In genomic region chr18:46174317-46175039, GRCh38 we compare ENCODE assay signal across 8 cellular contexts.
DNase-seq lines count a peak whose midpoint lies in the region; ATAC-seq and TF ChIP-seq lines count a peak whose summit lies in the region.

No MANE protein-coding gene starts in this region.

- peak overlapping the region; percentile 84 to 87 for H3K27ac ChIP-seq in uterus

- H3K4me3 ChIP-seq in fibroblast of the aortic adventitia (ENCODE audit: low read depth, low read length) (peak overlapping the region; percentile 74), neuron (ENCODE audit: low read length) (peak overlapping the region; percentile 63), uterus (peak overlapping the region; percentile 87 to 97)

- TF ChIP-seq CTCF in GM12873 (IDR thresholded peaks at IDR 0.05; ENCODE audit: insufficient read depth, low read depth, low read length, missing control alignments), result peak; percentile 19
- TF ChIP-seq CTCF in fibroblast of the aortic adventitia (IDR thresholded peaks at IDR 0.05; ENCODE audit: insufficient read depth, low read length), result peak; percentile 13
- no peak for TF ChIP-seq CTCF in uterus (IDR thresholded peaks at IDR 0.05)

- DNase-seq in NOMO-1 treated with DMSO at 0.1 percent for 48 hours (lab: John Stamatoyannopoulos, UW; ENCODE audit: unreplicated experiment) (peak; percentile 48), fibroblast of the aortic adventitia (ENCODE audit: low read depth) (peak; percentile 25), uterus (peak in 1 of 2 donors; percentile 17), NCI-H774 (lab: John Stamatoyannopoulos, UW) (no peak)
- peak; percentile 14 for DNase-seq in activated T-helper 1 cell treated with anti-CD3 and anti-CD28 coated beads, Interleukin-2, amount 50 U/mL, for 16 hours (ENCODE audit: low read depth in 1 of 2, low spot score in 1 of 2)

- peak; percentile 32 for ATAC-seq in HG02759 (IDR thresholded peaks at IDR 0.05; ENCODE audit: unreplicated experiment)

- TF ChIP-seq POLR2A in uterus (IDR thresholded peaks at IDR 0.05), result no peak

- H3K27me3 ChIP-seq in neuron (ENCODE audit: insufficient read depth, low read length) (no peaks in the 10 kb centered on the region), uterus (no peaks in the 10 kb centered on the region)

- H3K9me3 ChIP-seq in neuron (ENCODE audit: low read length) (no peaks in the 10 kb centered on the region), uterus (no peaks in the 10 kb centered on the region)

- H3K36me3 ChIP-seq in neuron (ENCODE audit: insufficient read depth, low read length) (no peaks in the 10 kb centered on the region), uterus (no peaks in the 10 kb centered on the region)

- H3K4me1 ChIP-seq in neuron (ENCODE audit: insufficient read depth, low read length) (peaks cover 7% of the 10 kb centered on the region), uterus (no peaks in the 10 kb centered on the region)

- H2AFZ ChIP-seq in neuron (ENCODE audit: low read depth, low read length), result peak overlapping the region; percentile 81

- intact Hi-C loops in uterus (cut with DNase I; ENCODE audit: low total_unique reads), result no loop called here

Comparison
In these comparisons a context has a peak if more than half of its experiments do, and no peak if none do; other contexts are left out.
1. CTCF ChIP-seq: peak in GM12873 (single experiment) and fibroblast of the aortic adventitia (single experiment); none in uterus (0 of 4).
2. Peak in every context shown above with its lines, with median percentiles within 50 percentile points of each other: H3K4me3 ChIP-seq.